In genomic region chr10:71882813-71883746, GRCh38 we compare ENCODE assay signal across 20 cellular contexts. TPM values are rescaled to one million over a fixed set of nuclear protein-coding genes. Genes with fewer than 3 reads are reported as not detected.
DNase-seq lines count a peak whose midpoint lies in the region; ATAC-seq, FAIRE-seq and TF ChIP-seq lines count a peak whose summit lies in the region.
"Had no signal": no experiment of that assay in that cellular context is flagged by ENCODE, and none has a peak within 500 bp of the region (broad histone marks: within the 10 kb centered on the region; RNA-seq: fewer than 3 reads in every experiment).

No MANE protein-coding gene starts in this region.

- no peak for TF ChIP-seq CTCF in HepG2 (CRISPR knock-in tag; IDR thresholded peaks at IDR 0.05)
- TF ChIP-seq CTCF in right lobe of liver (IDR thresholded peaks at IDR 0.05): no peak

- DNase-seq in HepG2 (ENCODE audit: low spot score): no peak
- DNase-seq in right lobe of liver: no peak
- peak; percentile 87 for DNase-seq in SK-MEL-5 (ENCODE audit: low read depth, low spot score)
- peak; percentile 93 for DNase-seq in foreskin melanocyte
- DNase-seq in GM03348 (ENCODE audit: low spot score): no peak
- DNase-seq in NCI-H2227 (lab: John Stamatoyannopoulos, UW; ENCODE audit: unreplicated experiment): no peak
- no peak for DNase-seq in COLO668 (lab: John Stamatoyannopoulos, UW; ENCODE audit: unreplicated experiment)
- no peak for DNase-seq in hepatic stellate cell (ENCODE audit: low spot score)
- DNase-seq: activated effector memory CD4-positive, alpha-beta T cell treated with Interleukin-2 at 50 U/mL for 16 hours; anterior cingulate cortex; DMS53; Karpas-422; kidney; NCI-H1694 treated with DMSO at 0.1 percent for 48 hours; NCI-H510A treated with DMSO at 0.1 percent for 48 hours; Peyer's patch; stimulated activated CD4-positive, alpha-beta T cell treated with anti-CD3 and anti-CD28 coated beads, Interleukin-4, amount 100 ng/mL, for 1 hour had no signal

- H3K4me3 ChIP-seq in HepG2 (replicated peaks in 1 of 3; ENCODE audit: insufficient read depth in 1 of 3, low read depth in 2 of 3, low read length in 3 of 3): no peak overlapping the region
- no peak overlapping the region for H3K4me3 ChIP-seq in right lobe of liver
- H3K4me3 ChIP-seq: esophagus muscularis mucosa, Peyer's patch had no signal

- no peaks in the 10 kb centered on the region for H4K20me1 ChIP-seq in HepG2 (ENCODE audit: insufficient read depth, low read length)

- no peak for TF ChIP-seq POLR2A in HepG2 (IDR thresholded peaks at IDR 0.05; ENCODE audit: insufficient read depth in 1 of 2, low read depth in 2 of 2, low read length in 2 of 2)
- no peak for TF ChIP-seq POLR2A in right lobe of liver (IDR thresholded peaks at IDR 0.05)

- 42% methylated on average over 11 of the region's 11 CpGs for WGBS in HepG2 (ENCODE audit: low lambda C conversion rate)
- WGBS in right lobe of liver (ENCODE audit: insufficient coverage, low coverage, low lambda C conversion rate, missing lambda C conversion rate): 66% methylated on average over 10 of the region's 11 CpGs

- no peaks in the 10 kb centered on the region for H3K79me2 ChIP-seq in HepG2 (ENCODE audit: insufficient read depth, low read length)

- TF ChIP-seq RAD21 in HepG2 (CRISPR knock-in tag; IDR thresholded peaks at IDR 0.05): no peak

- H3K36me3 ChIP-seq in HepG2 (replicated peaks in 1 of 2; ENCODE audit: control insufficient read depth in 1 of 2, insufficient read depth in 2 of 2, low read length in 2 of 2) (no peaks in the 10 kb centered on the region), right lobe of liver (no peaks in the 10 kb centered on the region)
- H3K36me3 ChIP-seq: esophagus muscularis mucosa, Peyer's patch had no signal

- FAIRE-seq in HepG2 (lab: Jason Lieb, UNC): no peak
- FAIRE-seq: kidney had no signal

- H3K27me3 ChIP-seq in HepG2 (ENCODE audit: control insufficient read depth in 1 of 2, insufficient read depth in 2 of 2, low read length in 2 of 2) (peaks cover 2 to 17% of the 10 kb centered on the region in 2 experiments; a peak in 2 of 5 replicates), right lobe of liver (no peaks in the 10 kb centered on the region)
- H3K27me3 ChIP-seq: esophagus muscularis mucosa, Peyer's patch had no signal

- H3K9me3 ChIP-seq in HepG2 (ENCODE audit: low read length) (no peaks in the 10 kb centered on the region), right lobe of liver (no peaks in the 10 kb centered on the region)
- H3K9me3 ChIP-seq: esophagus muscularis mucosa, Peyer's patch had no signal

- POLR2A ChIA-PET in HepG2 (lab: Yijun Ruan, JAX): interaction anchor here (1.1 kb wide), 1 partner anchor 32 kb away, joined by 3 read pairs; the partner anchor contains the start of gene PSAP

- in situ Hi-C loops in HepG2 (cut with HindIII; ENCODE audit: extremely low pct_ligation_motif_present, low pct_unique_long_range_greater_than_20kb): no loop called here
- in situ Hi-C loops in SK-MEL-5 (cut with HindIII; ENCODE audit: low pct_unique_long_range_greater_than_20kb, low sequenced_read_pairs): no loop called here

- ATAC-seq in HepG2: no peak
- ATAC-seq in right lobe of liver: no peak
- ATAC-seq: right cardiac atrium had no signal

- H3K9ac ChIP-seq in HepG2 (ENCODE audit: insufficient read depth, low read depth, low read length): no peak overlapping the region

- no peak overlapping the region for H3K4me2 ChIP-seq in HepG2 (ENCODE audit: low read depth, low read length)

- BruUV-seq in HepG2 (replicated peaks; lab: Mats Ljungman, UMichigan): no TSS peak

- H2AFZ ChIP-seq in HepG2 (ENCODE audit: low read length): peak overlapping the region; percentile 23

- H3K27ac ChIP-seq in HepG2 (ENCODE audit: extremely low read length, insufficient read depth, low read length): no peak overlapping the region
- H3K27ac ChIP-seq in right lobe of liver: no peak overlapping the region
- H3K27ac ChIP-seq: esophagus muscularis mucosa, VCaP had no signal

- intact Hi-C loops in HepG2 (cut with micrococcal nuclease; ENCODE audit: unreplicated experiment): no loop called here
- intact Hi-C loops in right lobe of liver (cut with DNase I): no loop called here

- CTCF ChIA-PET in HepG2 (lab: Yijun Ruan, JAX; ENCODE audit: low intra/inter-chr PET ratio, low total read pairs): no interaction called here

- TF ChIP-seq EP300 in HepG2 (IDR thresholded peaks at IDR 0.05; ENCODE audit: low read depth in 2 of 2, low read length in 2 of 2) (no peak), HepG2 (CRISPR knock-in tag; IDR thresholded peaks at IDR 0.05; ENCODE audit: borderline replicate concordance) (no peak)

- H3K4me1 ChIP-seq in HepG2 (ENCODE audit: insufficient read depth, low read length) (peaks cover 27% of the 10 kb centered on the region), right lobe of liver (no peaks in the 10 kb centered on the region)

TF ChIP-seq in HepG2, 621 proteins besides CTCF, POLR2A, EP300 and RAD21:
- TF ChIP-seq HNRNPL (IDR thresholded peaks at IDR 0.05; ENCODE audit: low read depth, low read length): no peak
TF ChIP-seq in HepG2: peak in this region for 0.

RNA-seq across cellular contexts. Expression of gene PSAP, which starts 32.0 kb away (rescaled TPM):
- 148 and 323 TPM in 2 replicates for total RNA-seq in HepG2 (2016; rRNA removed; fragmentation: Illumina TruSeq; extraction: Trizol)
- total RNA-seq in HepG2 (2016; cell fraction: cytosol; rRNA removed; fragmentation: Illumina TruSeq; extraction: Trizol; ENCODE audit: low read depth): 16.4 and 17.5 TPM in 2 replicates
- total RNA-seq in HepG2 (2016; cell fraction: insoluble cytoplasmic fraction; rRNA removed; fragmentation: Illumina TruSeq; extraction: Trizol): 130 and 339 TPM in 2 replicates
- 41.6 and 42.4 TPM in 2 replicates for total RNA-seq in HepG2 (2016; cell fraction: membrane; rRNA removed; fragmentation: Illumina TruSeq; extraction: Trizol)
- total RNA-seq in HepG2 (2016; cell fraction: nucleus; rRNA removed; fragmentation: Illumina TruSeq; extraction: Trizol): 278 and 332 TPM in 2 replicates
- polyA plus RNA-seq in HepG2 (2011; rRNA removed): 643 and 779 TPM in 2 replicates
- 776 and 886 TPM in 2 replicates for polyA plus RNA-seq in HepG2 (2011; cell fraction: cytosol; rRNA removed)
- 356 and 433 TPM in 2 replicates for polyA plus RNA-seq in HepG2 (2011; cell fraction: nucleus; rRNA removed)
- 412 and 503 TPM in 2 replicates for polyA plus RNA-seq in HepG2 (2012)
- polyA plus RNA-seq in HepG2 (2016; cell fraction: cytosol; fragmentation: Illumina TruSeq; extraction: Trizol; ENCODE audit: low read depth): 14.6 and 15.4 TPM in 2 replicates
- 111 and 126 TPM in 2 replicates for polyA plus RNA-seq in HepG2 (2016; cell fraction: insoluble cytoplasmic fraction; fragmentation: Illumina TruSeq; extraction: Trizol; ENCODE audit: low read depth)
- polyA plus RNA-seq in HepG2 (2016; cell fraction: membrane; fragmentation: Illumina TruSeq; extraction: Trizol; ENCODE audit: low read depth): 26.4 and 27.8 TPM in 2 replicates
- polyA plus RNA-seq in HepG2 (2016; cell fraction: nucleus; fragmentation: Illumina TruSeq; extraction: Trizol; ENCODE audit: insufficient read depth, low read depth): 383 and 387 TPM in 2 replicates
- polyA minus RNA-seq in HepG2 (2011; rRNA and poly(A)+ RNA removed; ENCODE audit: low replicate concordance): 387 and 527 TPM in 2 replicates
- 256 and 356 TPM in 2 replicates for polyA minus RNA-seq in HepG2 (2011; cell fraction: cytosol; rRNA and poly(A)+ RNA removed)
- polyA minus RNA-seq in HepG2 (2011; cell fraction: nucleus; rRNA and poly(A)+ RNA removed): 143 and 184 TPM in 2 replicates
- total RNA-seq in right lobe of liver: 100 to 1,000 TPM; 520 to 743 (median 570) TPM
- 1,457 and 1,499 TPM in 2 replicates for total RNA-seq in SK-MEL-5 (2014; rRNA removed; shearing (Covaris generic))
- 3,343 and 3,961 TPM in 2 replicates for polyA plus RNA-seq in SK-MEL-5 (2015; cell fraction: cytosol; rRNA removed)
- polyA plus RNA-seq in SK-MEL-5 (2015; cell fraction: nucleus; rRNA removed): 1,221 and 1,304 TPM in 2 replicates

Comparison
In these comparisons a context has a peak if more than half of its experiments do, and no peak if none do; other contexts are left out.
1. DNase-seq: peak in SK-MEL-5 (single experiment) and foreskin melanocyte (single experiment); none in HepG2 (single experiment), right lobe of liver (0 of 3), GM03348 (single experiment), NCI-H2227 (single experiment), COLO668 (single experiment) and hepatic stellate cell (single experiment).